ENCODE assay signal across 13 cellular contexts in genomic region chr19:49515767-49516166, GRCh38. TPM values are rescaled to one million over a fixed set of nuclear protein-coding genes. Genes with fewer than 3 reads are reported as not detected.
A peak's percentile ranks its signal among the peaks of the same experiment; 100 is the strongest.
DNase-seq lines count a peak whose midpoint lies in the region; ATAC-seq and TF ChIP-seq lines count a peak whose summit lies in the region.
"Had no signal": no experiment of that assay in that cellular context is flagged by ENCODE, and none has a peak within 500 bp of the region (broad histone marks: within the 10 kb centered on the region; RNA-seq: fewer than 3 reads in every experiment).

No MANE protein-coding gene starts in this region.

- no peak overlapping the region for H3K27ac Mint-ChIP-seq in natural killer cell treated with Interleukin-12 subunit alpha and Interleukin-12 subunit beta and Interleukin-15 and Interleukin-18, amount 100 ng/mL, for 72 hours
- H3K27ac Mint-ChIP-seq: activated T-cell treated with anti-CD3 and anti-CD28 coated beads, Interleukin-2, amount 50 U/mL, for 72 hours had no signal

- H3K36me3 Mint-ChIP-seq in natural killer cell treated with Interleukin-12 subunit alpha and Interleukin-12 subunit beta and Interleukin-15 and Interleukin-18, amount 100 ng/mL, for 72 hours = no peaks in the 10 kb centered on the region

- H3K27ac ChIP-seq in RWPE1 (peak overlapping the region; percentile 42), thyroid gland (no peak overlapping the region)
- H3K27ac ChIP-seq: C4-2B had no signal

- H3K4me1 ChIP-seq in thyroid gland = peaks cover 6 to 12% of the 10 kb centered on the region in 2 donors

- POLR2A ChIA-PET in RWPE1 (lab: Yijun Ruan, JAX; ENCODE audit: low non-redundant PET) = no interaction called here

- no peak for TF ChIP-seq CTCF in RWPE1 (conservative IDR thresholded peaks at IDR 0.05; ENCODE audit: low read depth)
- TF ChIP-seq CTCF in thyroid gland (IDR thresholded peaks at IDR 0.05) = no peak

- TF ChIP-seq POLR2A in thyroid gland (IDR thresholded peaks at IDR 0.05) (no peak), erythroblast (IDR thresholded peaks at IDR 0.05; ENCODE audit: low read length) (no peak)

- H3K4me1 Mint-ChIP-seq in natural killer cell treated with Interleukin-12 subunit alpha and Interleukin-12 subunit beta and Interleukin-15 and Interleukin-18, amount 100 ng/mL, for 72 hours (ENCODE audit: low read depth in 2 of 2) = peaks cover 20 to 24% of the 10 kb centered on the region in 2 donors

- H3K9me3 Mint-ChIP-seq in natural killer cell treated with Interleukin-12 subunit alpha and Interleukin-12 subunit beta and Interleukin-15 and Interleukin-18, amount 100 ng/mL, for 72 hours = no peaks in the 10 kb centered on the region
- H3K9me3 Mint-ChIP-seq: activated T-cell treated with anti-CD3 and anti-CD28 coated beads, Interleukin-2, amount 50 U/mL, for 72 hours; stimulated activated naive CD8-positive, alpha-beta T cell treated with anti-CD3 and anti-CD28 coated beads, Interleukin-15, amount 100 ng/mL, for 72 hours had no signal

- ATAC-seq in natural killer cell treated with Interleukin-12 subunit alpha and Interleukin-12 subunit beta and Interleukin-15 and Interleukin-18, amount 100 ng/mL, for 72 hours = no peak
- ATAC-seq in GM19467 (IDR thresholded peaks at IDR 0.05; ENCODE audit: unreplicated experiment) = no peak
- ATAC-seq: activated T-cell treated with anti-CD3 and anti-CD28 coated beads, Interleukin-2, amount 50 U/mL, for 72 hours; stimulated activated naive CD8-positive, alpha-beta T cell treated with anti-CD3 and anti-CD28 coated beads, Interleukin-15, amount 100 ng/mL, for 72 hours had no signal

- H3K27me3 Mint-ChIP-seq in natural killer cell treated with Interleukin-12 subunit alpha and Interleukin-12 subunit beta and Interleukin-15 and Interleukin-18, amount 100 ng/mL, for 72 hours = peaks cover 0 to 4% of the 10 kb centered on the region in 2 donors
- H3K27me3 Mint-ChIP-seq: stimulated activated naive CD8-positive, alpha-beta T cell treated with anti-CD3 and anti-CD28 coated beads, Interleukin-15, amount 100 ng/mL, for 72 hours had no signal

- no peak overlapping the region for H3K4me3 ChIP-seq in thyroid gland (replicated peaks in 1 of 3)

- no peaks in the 10 kb centered on the region for H3K9me3 ChIP-seq in thyroid gland

- no peaks in the 10 kb centered on the region for H3K27me3 ChIP-seq in thyroid gland

- intact Hi-C loops in thyroid gland (cut with DNase I) = no loop called here

- DNase-seq in CD1c-positive myeloid dendritic cell (ENCODE audit: extremely low spot score) = peak; percentile 95
- no peak for DNase-seq in RWPE1 (ENCODE audit: low spot score)
- DNase-seq in fibroblast of gingiva (ENCODE audit: low read depth) = peak; percentile 69
- no peak for DNase-seq in natural killer cell treated with Interleukin-12 subunit alpha and Interleukin-12 subunit beta and Interleukin-15 and Interleukin-18, amount 100 ng/mL, for 72 hours (ENCODE audit: low spot score)
- DNase-seq in thyroid gland = no peak
- DNase-seq in erythroblast (lab: John Stamatoyannopoulos, UW) = no peak
- DNase-seq in NCI-H345 treated with DMSO at 0.1 percent for 48 hours (lab: John Stamatoyannopoulos, UW; ENCODE audit: unreplicated experiment) = no peak
- DNase-seq: activated T-cell treated with anti-CD3 and anti-CD28 coated beads, Interleukin-2, amount 50 U/mL, for 72 hours; effector memory CD4-positive, alpha-beta T cell; NCI-H1417; stimulated activated naive CD8-positive, alpha-beta T cell treated with anti-CD3 and anti-CD28 coated beads, Interleukin-15, amount 100 ng/mL, for 72 hours had no signal

- CTCF ChIA-PET in RWPE1 (lab: Yijun Ruan, JAX) = interaction anchor here (0.7 to 1.3 kb wide), 2 partner anchors 21 to 31 kb away, joined by 4 to 7 read pairs; no protein-coding TSS in a partner anchor

- 63 to 65% methylated on average over 4 of the region's 4 CpGs for WGBS in thyroid gland, 2 donors

- peak overlapping the region; percentile 12 for H3K4me3 Mint-ChIP-seq in natural killer cell treated with Interleukin-12 subunit alpha and Interleukin-12 subunit beta and Interleukin-15 and Interleukin-18, amount 100 ng/mL, for 72 hours

- H3K36me3 ChIP-seq in thyroid gland = no peaks in the 10 kb centered on the region

RNA-seq across cellular contexts. Expression of gene FCGRT, which starts 3.3 kb away (rescaled TPM):
- total RNA-seq in natural killer cell treated with Interleukin-12 subunit alpha and Interleukin-12 subunit beta and Interleukin-15 and Interleukin-18, amount 100 ng/mL, for 72 hours = 1 to 10 TPM; 1.6 to 3.0 TPM
- 100 to 1,000 TPM; 149 to 248 (median 180) TPM for total RNA-seq in thyroid gland

RNA-seq across cellular contexts. Expression of gene RCN3, which starts 12.0 kb away (rescaled TPM):
- total RNA-seq in natural killer cell treated with Interleukin-12 subunit alpha and Interleukin-12 subunit beta and Interleukin-15 and Interleukin-18, amount 100 ng/mL, for 72 hours = 1 to 10 TPM; 1.6 to 2.0 TPM
- total RNA-seq in thyroid gland = 10 to 100 TPM in 3 of 4 donors, 1 to 10 TPM in 1; 9.7 to 12.6 (median 11.3) TPM

RNA-seq across cellular contexts. Expression of gene RPS11, which starts 19.5 kb away (rescaled TPM):
- 1,000 to 10,000 TPM; 1,165 to 1,334 TPM for total RNA-seq in natural killer cell treated with Interleukin-12 subunit alpha and Interleukin-12 subunit beta and Interleukin-15 and Interleukin-18, amount 100 ng/mL, for 72 hours
- 1,000 to 10,000 TPM; 1,543 to 4,390 (median 2,518) TPM for total RNA-seq in thyroid gland

RNA-seq across cellular contexts. Expression of gene RPL13A, which starts 28.4 kb away (rescaled TPM):
- 1,000 to 10,000 TPM; 1,861 to 2,042 TPM for total RNA-seq in natural killer cell treated with Interleukin-12 subunit alpha and Interleukin-12 subunit beta and Interleukin-15 and Interleukin-18, amount 100 ng/mL, for 72 hours
- 1,000 to 10,000 TPM; 1,542 to 2,853 (median 2,123) TPM for total RNA-seq in thyroid gland

RNA-seq across cellular contexts. Expression of gene FLT3LG, which starts 41.8 kb away (rescaled TPM):
- total RNA-seq in natural killer cell treated with Interleukin-12 subunit alpha and Interleukin-12 subunit beta and Interleukin-15 and Interleukin-18, amount 100 ng/mL, for 72 hours = 10 to 100 TPM; 33.5 to 80.4 TPM
- total RNA-seq in thyroid gland = 1 to 10 TPM; 2.8 to 7.3 (median 6.3) TPM

Comparison
In these comparisons a context has a peak if more than half of its experiments do, and no peak if none do; other contexts are left out.
1. DNase-seq: peak in CD1c-positive myeloid dendritic cell (single experiment) and fibroblast of gingiva (single experiment); none in RWPE1 (single experiment), natural killer cell treated with Interleukin-12 subunit alpha and Interleukin-12 subunit beta and Interleukin-15 and Interleukin-18, amount 100 ng/mL, for 72 hours (single experiment), thyroid gland (0 of 2), erythroblast (0 of 2) and NCI-H345 treated with DMSO at 0.1 percent for 48 hours (single experiment).
2. RNA of gene FCGRT, which starts 3.3 kb away (total RNA-seq): 149 to 248 TPM in thyroid gland; 1.6 to 3.0 TPM in natural killer cell treated with Interleukin-12 subunit alpha and Interleukin-12 subunit beta and Interleukin-15 and Interleukin-18, amount 100 ng/mL, for 72 hours; every median in the first group is over 10 times any median in the second.